14 cellular contexts compared by ENCODE assay signal in the genomic region with DNA sequence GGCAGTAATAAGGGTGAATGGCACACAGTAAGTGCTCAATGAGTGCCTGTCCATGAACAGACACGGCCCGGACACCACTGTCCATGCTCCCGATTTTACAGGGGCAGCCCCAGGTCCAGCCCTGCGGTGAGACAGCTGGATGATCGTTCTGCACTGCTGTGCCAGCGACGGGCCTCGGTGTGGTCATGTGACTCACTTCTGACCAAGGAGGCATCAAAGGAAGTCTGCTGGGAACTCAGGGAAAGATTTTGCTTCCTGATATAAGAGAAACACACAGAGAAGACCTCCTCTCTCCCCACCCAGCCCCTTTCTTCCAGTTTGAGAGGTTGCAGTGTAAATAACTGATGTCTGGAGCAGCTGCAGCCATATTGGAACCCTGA.
A peak's percentile ranks its signal among the peaks of the same experiment; 100 is the strongest.
DNase-seq lines count a peak whose midpoint lies in the region; ATAC-seq, FAIRE-seq and TF ChIP-seq lines count a peak whose summit lies in the region.
"Had no signal": no experiment of that assay in that cellular context is flagged by ENCODE, and none has a peak within 500 bp of the region (broad histone marks: within the 10 kb centered on the region; RNA-seq: fewer than 3 reads in every experiment).

No MANE protein-coding gene starts in this region.

- DNase-seq in A549 (ENCODE audit: low read depth in 1 of 2, low spot score in 1 of 2), result no peak
- peak; percentile 54 for DNase-seq in HT-29 (ENCODE audit: low spot score)
- DNase-seq in amniotic epithelial cell (ENCODE audit: low read depth), result peak; percentile 53
- no peak for DNase-seq in right atrium auricular region (ENCODE audit: low spot score)
- DNase-seq in occipital lobe (lab: John Stamatoyannopoulos, UW), result no peak
- no peak for DNase-seq in NCI-H1092 treated with DMSO at 0.1 percent for 48 hours (lab: John Stamatoyannopoulos, UW)
- DNase-seq: activated B cell treated with CpG ODN at 0.5 μM for 24 hours; DMS53; midbrain; NK-92 treated with Interleukin-12 subunit alpha and Interleukin-12 subunit beta, amount 100 ng/mL, for 24 hours; trophoblast cell had no signal

- peaks cover 8% of the 10 kb centered on the region for H3K9me3 ChIP-seq in A549
- H3K9me3 ChIP-seq in right atrium auricular region, result no peaks in the 10 kb centered on the region

- H3K4me3 ChIP-seq in A549 (no peak overlapping the region), right atrium auricular region (no peak overlapping the region)

- H3K4me1 ChIP-seq in A549, result peaks cover 24% of the 10 kb centered on the region
- peaks cover 0 to 24% of the 10 kb centered on the region in 2 donors for H3K4me1 ChIP-seq in right atrium auricular region
- H3K4me1 ChIP-seq: parathyroid adenoma had no signal

- no peaks in the 10 kb centered on the region for H3K27me3 ChIP-seq in right atrium auricular region

- no peak; a peak in 1 of 6 replicates for ATAC-seq in A549
- no peak for ATAC-seq in HG02571 (IDR thresholded peaks at IDR 0.05; ENCODE audit: unreplicated experiment)
- ATAC-seq in HG02623 (IDR thresholded peaks at IDR 0.05; ENCODE audit: unreplicated experiment), result no peak

- TF ChIP-seq RAD21 in A549 (conservative IDR thresholded peaks at IDR 0.05 in 1 of 2, IDR thresholded peaks at IDR 0.05 in 1 of 2), result no peak

- FAIRE-seq in A549 (lab: Jason Lieb, UNC), result no peak

- TF ChIP-seq EP300 in A549 (IDR thresholded peaks at IDR 0.05), result no peak

- POLR2A ChIA-PET in A549 (lab: Yijun Ruan, JAX), result no interaction called here

- TF ChIP-seq CTCF in A549 (IDR thresholded peaks at IDR 0.05), result no peak
- no peak for TF ChIP-seq CTCF in right atrium auricular region (IDR thresholded peaks at IDR 0.05)

- WGBS in A549 (ENCODE audit: missing lambda C conversion rate), result 68% methylated on average over 8 of the region's 8 CpGs

- no peak for TF ChIP-seq POLR2A in A549 (IDR thresholded peaks at IDR 0.05; ENCODE audit: low read length)

- CTCF ChIA-PET in A549 (lab: Yijun Ruan, JAX), result interaction anchor here (1.2 to 1.3 kb wide), 2 partner anchors 17 to 168 kb away, joined by 3 to 5 read pairs; no protein-coding TSS in a partner anchor

- H3K27ac ChIP-seq in A549, result peak overlapping the region in 1 of 2 experiments; percentile 36; a peak in 2 of 6 replicates
- H3K27ac ChIP-seq in right atrium auricular region, result peak overlapping the region; percentile 28 to 46
- H3K27ac ChIP-seq: parathyroid adenoma had no signal

- no peak overlapping the region for H3K4me2 ChIP-seq in A549

- no peaks in the 10 kb centered on the region for H3K36me3 ChIP-seq in right atrium auricular region

TF ChIP-seq in A549, 52 proteins besides CTCF, POLR2A, EP300 and RAD21:
- TF ChIP-seq, protein P1, sequence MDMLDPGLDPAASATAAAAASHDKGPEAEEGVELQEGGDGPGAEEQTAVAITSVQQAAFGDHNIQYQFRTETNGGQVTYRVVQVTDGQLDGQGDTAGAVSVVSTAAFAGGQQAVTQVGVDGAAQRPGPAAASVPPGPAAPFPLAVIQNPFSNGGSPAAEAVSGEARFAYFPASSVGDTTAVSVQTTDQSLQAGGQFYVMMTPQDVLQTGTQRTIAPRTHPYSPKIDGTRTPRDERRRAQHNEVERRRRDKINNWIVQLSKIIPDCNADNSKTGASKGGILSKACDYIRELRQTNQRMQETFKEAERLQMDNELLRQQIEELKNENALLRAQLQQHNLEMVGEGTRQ (IDR thresholded peaks at IDR 0.05), result peak; percentile 24; the same call in 1 of the 2 replicates
- TF ChIP-seq, protein P2, sequence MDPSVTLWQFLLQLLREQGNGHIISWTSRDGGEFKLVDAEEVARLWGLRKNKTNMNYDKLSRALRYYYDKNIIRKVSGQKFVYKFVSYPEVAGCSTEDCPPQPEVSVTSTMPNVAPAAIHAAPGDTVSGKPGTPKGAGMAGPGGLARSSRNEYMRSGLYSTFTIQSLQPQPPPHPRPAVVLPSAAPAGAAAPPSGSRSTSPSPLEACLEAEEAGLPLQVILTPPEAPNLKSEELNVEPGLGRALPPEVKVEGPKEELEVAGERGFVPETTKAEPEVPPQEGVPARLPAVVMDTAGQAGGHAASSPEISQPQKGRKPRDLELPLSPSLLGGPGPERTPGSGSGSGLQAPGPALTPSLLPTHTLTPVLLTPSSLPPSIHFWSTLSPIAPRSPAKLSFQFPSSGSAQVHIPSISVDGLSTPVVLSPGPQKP (IDR thresholded peaks at IDR 0.05; ENCODE audit: low read depth, low read length), result no peak

Comparison
In these comparisons a context has a peak if more than half of its experiments do, and no peak if none do; other contexts are left out.
1. DNase-seq: peak in HT-29 (single experiment) and amniotic epithelial cell (single experiment); none in A549 (0 of 2), right atrium auricular region (single experiment), occipital lobe (single experiment) and NCI-H1092 treated with DMSO at 0.1 percent for 48 hours (single experiment).